ENCODE assay signal across 1 cellular context in the genomic region with DNA sequence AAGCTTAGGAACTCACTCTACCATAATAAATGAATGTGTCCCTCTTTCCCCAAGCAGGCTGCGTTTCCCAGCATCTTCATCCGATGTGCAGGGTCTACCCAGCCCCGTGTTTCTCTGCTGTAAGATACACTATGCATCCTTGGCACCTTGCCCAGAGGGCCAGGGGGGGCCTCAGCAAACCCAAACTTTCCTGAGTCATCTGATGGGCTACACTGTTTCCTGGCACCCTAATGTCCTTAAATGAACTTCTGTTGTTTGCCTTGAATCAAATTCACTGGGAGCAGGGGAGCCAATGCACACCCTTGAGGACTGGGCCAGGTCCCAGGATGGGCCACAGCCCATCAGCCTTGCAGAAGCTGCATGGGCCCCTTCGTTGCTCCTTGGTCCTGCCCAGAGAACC.
TF ChIP-seq lines count a peak whose summit lies in the region.

No MANE protein-coding gene starts in this region.

TF ChIP-seq in SK-N-SH treated with all-trans-retinoic acid at 6 μM for 48 hours, 23 proteins besides CTCF, POLR2A, EP300 and RAD21 (continued from another document):
- TF ChIP-seq, protein P1, sequence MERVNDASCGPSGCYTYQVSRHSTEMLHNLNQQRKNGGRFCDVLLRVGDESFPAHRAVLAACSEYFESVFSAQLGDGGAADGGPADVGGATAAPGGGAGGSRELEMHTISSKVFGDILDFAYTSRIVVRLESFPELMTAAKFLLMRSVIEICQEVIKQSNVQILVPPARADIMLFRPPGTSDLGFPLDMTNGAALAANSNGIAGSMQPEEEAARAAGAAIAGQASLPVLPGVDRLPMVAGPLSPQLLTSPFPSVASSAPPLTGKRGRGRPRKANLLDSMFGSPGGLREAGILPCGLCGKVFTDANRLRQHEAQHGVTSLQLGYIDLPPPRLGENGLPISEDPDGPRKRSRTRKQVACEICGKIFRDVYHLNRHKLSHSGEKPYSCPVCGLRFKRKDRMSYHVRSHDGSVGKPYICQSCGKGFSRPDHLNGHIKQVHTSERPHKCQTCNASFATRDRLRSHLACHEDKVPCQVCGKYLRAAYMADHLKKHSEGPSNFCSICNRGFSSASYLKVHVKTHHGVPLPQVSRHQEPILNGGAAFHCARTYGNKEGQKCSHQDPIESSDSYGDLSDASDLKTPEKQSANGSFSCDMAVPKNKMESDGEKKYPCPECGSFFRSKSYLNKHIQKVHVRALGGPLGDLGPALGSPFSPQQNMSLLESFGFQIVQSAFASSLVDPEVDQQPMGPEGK (CRISPR knock-in tag; IDR thresholded peaks at IDR 0.05; ENCODE audit: borderline replicate concordance) = no peak
- no peak for TF ChIP-seq BACH2 (CRISPR knock-in tag; IDR thresholded peaks at IDR 0.05; ENCODE audit: borderline replicate concordance)
